In genomic region chr3:197372076-197372661, GRCh38 we compare ENCODE assay signal across 11 cellular contexts.
DNase-seq lines count a peak whose midpoint lies in the region; ATAC-seq, FAIRE-seq and TF ChIP-seq lines count a peak whose summit lies in the region.
"Had no signal": no experiment of that assay in that cellular context is flagged by ENCODE, and none has a peak within 500 bp of the region (broad histone marks: within the 10 kb centered on the region; RNA-seq: fewer than 3 reads in every experiment).

No MANE protein-coding gene starts in this region.

- peaks cover 4% of the 10 kb centered on the region; the same call in 1 of the 2 replicates for H3K9me1 ChIP-seq in IMR-90 (ENCODE audit: insufficient read depth, low read length)

- no peak overlapping the region for H4K5ac ChIP-seq in IMR-90 (ENCODE audit: low read depth, low read length)

- H2AK5ac ChIP-seq in IMR-90 (ENCODE audit: low read depth, low read length): 0 out of 2 replicates have a peak overlapping the region, but pooled peaks have one; percentile 18

- no peaks in the 10 kb centered on the region for H3K79me1 ChIP-seq in IMR-90 (ENCODE audit: low read depth in 1 of 2, low read length in 2 of 2)

- DNase-seq in AG04450 (ENCODE audit: low read depth, low spot score): peak; percentile 69
- peak; percentile 87 for DNase-seq in IMR-90
- DNase-seq in cardiac fibroblast (ENCODE audit: low read depth in 2 of 2): peak; percentile 76 to 93
- peak in 1 of 2 experiments; percentile 42 for DNase-seq in mesothelial cell of epicardium (ENCODE audit: low spot score in 2 of 2, unreplicated experiment in 2 of 2)
- DNase-seq in activated T-cell treated with anti-CD3 and anti-CD28 coated beads, Interleukin-2, amount 50 U/mL, for 1 hour: no peak
- no peak for DNase-seq in frontal cortex (ENCODE audit: low spot score in 2 of 2)
- DNase-seq in ascending aorta (ENCODE audit: low spot score in 2 of 2): no peak
- DNase-seq: erythroblast, MV-4-11 had no signal

- BruUV-seq in IMR-90 (replicated peaks; lab: Mats Ljungman, UMichigan): no TSS peak

- H2BK120ac ChIP-seq in IMR-90 (ENCODE audit: low read depth, low read length): peak overlapping the region; percentile 58; the same call in 1 of the 2 replicates

- H3K9ac ChIP-seq in IMR-90 (ENCODE audit: low read depth, low read length): no peak overlapping the region

- H3K4me1 Mint-ChIP-seq in mesothelial cell of epicardium: peaks cover 38% of the 10 kb centered on the region

- CTCF ChIA-PET in AG04450 (lab: Charles Lee) (no interaction called here), IMR-90 (lab: Yijun Ruan, JAX) (no interaction called here)

- H2AFZ ChIP-seq in IMR-90 (replicated peaks; ENCODE audit: low read length, poor library complexity): no peak overlapping the region

- 0 out of 4 replicates have a peak overlapping the region, but pooled peaks of 1 of the 2 experiments have one; percentile 2 for H4K8ac ChIP-seq in IMR-90 (ENCODE audit: low read depth in 2 of 2, low read length in 2 of 2)

- H3K9me3 ChIP-seq in AG04450 (ENCODE audit: control insufficient read depth, insufficient read depth, low read length): no peaks in the 10 kb centered on the region; the same call in 1 of the 2 replicates
- no peaks in the 10 kb centered on the region for H3K9me3 ChIP-seq in IMR-90 (ENCODE audit: control insufficient read depth, insufficient read depth, low read length)
- H3K9me3 ChIP-seq in ascending aorta: no peaks in the 10 kb centered on the region

- H3K23ac ChIP-seq in IMR-90 (ENCODE audit: low read depth, low read length): 0 out of 2 replicates have a peak overlapping the region, but pooled peaks have one; percentile 17

- no peaks in the 10 kb centered on the region for H3K36me3 Mint-ChIP-seq in mesothelial cell of epicardium

- no peak for FAIRE-seq in frontal cortex (lab: Jason Lieb, UNC)

- peak overlapping the region; percentile 5; the same call in 1 of the 2 replicates for H4K91ac ChIP-seq in IMR-90 (ENCODE audit: insufficient read depth, low read depth, low read length)

- H3K4me3 ChIP-seq in AG04450 (ENCODE audit: low read depth, low read length): no peak overlapping the region
- no peak overlapping the region for H3K4me3 ChIP-seq in IMR-90 (ENCODE audit: insufficient read depth, low read depth, low read length)
- no peak overlapping the region for H3K4me3 ChIP-seq in cardiac fibroblast (replicated peaks in 1 of 2; ENCODE audit: low read depth in 2 of 2, low read length in 2 of 2)
- no peak overlapping the region for H3K4me3 ChIP-seq in ascending aorta
- H3K4me3 ChIP-seq: skin epidermis had no signal

- peak overlapping the region; percentile 12 for H3K27ac ChIP-seq in AG04450 (ENCODE audit: low read depth, low read length)
- no peak overlapping the region for H3K27ac ChIP-seq in IMR-90 (ENCODE audit: insufficient read depth, low read length)
- no peak overlapping the region for H3K27ac ChIP-seq in ascending aorta

- no peak for TF ChIP-seq CTCF in AG04450 (IDR thresholded peaks at IDR 0.05; ENCODE audit: low read depth, low read length)
- TF ChIP-seq CTCF in IMR-90 (conservative IDR thresholded peaks at IDR 0.05; ENCODE audit: low read depth, low read length): no peak
- TF ChIP-seq CTCF in cardiac fibroblast (IDR thresholded peaks at IDR 0.05; ENCODE audit: low read depth, low read length): no peak
- no peak for TF ChIP-seq CTCF in mesothelial cell of epicardium (IDR thresholded peaks at IDR 0.05; ENCODE audit: unreplicated experiment)
- no peak for TF ChIP-seq CTCF in ascending aorta (IDR thresholded peaks at IDR 0.05)

- WGBS in IMR-90 (ENCODE audit: extremely low coverage in 2 of 2, insufficient read length in 1 of 2), 2 experiments: no CpG with 5 or more reads among the region's 7 CpGs

- H3K27me3 ChIP-seq in AG04450 (ENCODE audit: control insufficient read depth, insufficient read depth, low read length) (peaks cover 2% of the 10 kb centered on the region), IMR-90 (ENCODE audit: control insufficient read depth, insufficient read depth, low read length) (peaks cover 3% of the 10 kb centered on the region; the same call in 1 of the 2 replicates), ascending aorta (no peaks in the 10 kb centered on the region)

- H3K4ac ChIP-seq in IMR-90 (ENCODE audit: low read depth, low read length): peak overlapping the region; percentile 74

- H3K56ac ChIP-seq in IMR-90 (ENCODE audit: extremely low read depth, insufficient read depth, low read length): no peak overlapping the region

- H2BK20ac ChIP-seq in IMR-90 (ENCODE audit: low read depth, low read length): peak overlapping the region; percentile 33; the same call in 1 of the 2 replicates

- H3K14ac ChIP-seq in IMR-90 (replicated peaks; ENCODE audit: low read depth, low read length): peak overlapping the region; percentile 0; the same call in 1 of the 2 replicates

- no peaks in the 10 kb centered on the region for H3K36me3 ChIP-seq in IMR-90 (ENCODE audit: control insufficient read depth, insufficient read depth, low read length)
- no peaks in the 10 kb centered on the region for H3K36me3 ChIP-seq in ascending aorta

- H3K4me1 ChIP-seq in IMR-90 (ENCODE audit: control insufficient read depth, insufficient read depth, low read length) (peaks cover 20% of the 10 kb centered on the region), ascending aorta (peaks cover under 1 to 3% of the 10 kb centered on the region in 2 donors)

- no peak for TF ChIP-seq POLR2A in IMR-90 (IDR thresholded peaks at IDR 0.05; ENCODE audit: low read depth, low read length)

- H3K4me2 ChIP-seq in IMR-90 (ENCODE audit: low read depth, low read length): peak overlapping the region; percentile 18; the same call in 1 of the 2 replicates

- dilution Hi-C loops in IMR-90 (cut with HindIII; ENCODE audit: low sequenced_read_pairs, unreplicated experiment): no loop called here

- POLR2A ChIA-PET in AG04450 (lab: Yijun Ruan, JAX): interaction anchor here (1.1 to 1.2 kb wide), 2 partner anchors 23 to 91 kb away, joined by 3 to 7 read pairs; no protein-coding TSS in a partner anchor
- POLR2A ChIA-PET in IMR-90 (lab: Charles Lee; ENCODE audit: unreplicated experiment): no interaction called here

- H4K20me1 ChIP-seq in IMR-90 (ENCODE audit: insufficient read depth, low read length): no peaks in the 10 kb centered on the region

- TF ChIP-seq RAD21 in IMR-90 (IDR thresholded peaks at IDR 0.05; ENCODE audit: low read length): no peak

- peak overlapping the region; percentile 88 for H3K27ac Mint-ChIP-seq in mesothelial cell of epicardium

- intact Hi-C loops in IMR-90 (cut with micrococcal nuclease) (no loop called here), ascending aorta (cut with DNase I) (no loop called here)

- no peak overlapping the region for H2AK9ac ChIP-seq in IMR-90 (replicated peaks; ENCODE audit: low read depth, low read length, poor library complexity)

- in situ Hi-C loops in IMR-90 (cut with MboI; ENCODE audit: low sequenced_read_pairs): no loop called here

- 0 out of 2 replicates have a peak overlapping the region, but pooled peaks have one; percentile 10 for H3K18ac ChIP-seq in IMR-90 (ENCODE audit: low read depth, low read length)

- no peaks in the 10 kb centered on the region for H3K27me3 Mint-ChIP-seq in mesothelial cell of epicardium (ENCODE audit: low read depth)

- H2BK15ac ChIP-seq in IMR-90 (ENCODE audit: low read depth, low read length): peak overlapping the region; percentile 2; the same call in 1 of the 3 replicates

- ATAC-seq in IMR-90 (ENCODE audit: low read depth) (peak; percentile 73), HG03025 (IDR thresholded peaks at IDR 0.05; ENCODE audit: low FRiP score, unreplicated experiment) (no peak)

- no peak overlapping the region for H2BK5ac ChIP-seq in IMR-90 (ENCODE audit: low read depth, low read length, poor library complexity, severe bottlenecking)

- H3K4me3 Mint-ChIP-seq in mesothelial cell of epicardium: no peak overlapping the region

- no peaks in the 10 kb centered on the region for H3K9me3 Mint-ChIP-seq in mesothelial cell of epicardium

TF ChIP-seq in IMR-90, 13 proteins besides CTCF, POLR2A, EP300 and RAD21:
- TF ChIP-seq RCOR1 (IDR thresholded peaks at IDR 0.05; ENCODE audit: insufficient replicate concordance, low read length): no peak
- TF ChIP-seq RFX5 (IDR thresholded peaks at IDR 0.05; ENCODE audit: low read depth, low read length): no peak
- TF ChIP-seq BHLHE40 (IDR thresholded peaks at IDR 0.05; ENCODE audit: low read depth, low read length): no peak
- TF ChIP-seq USF2 (IDR thresholded peaks at IDR 0.05; ENCODE audit: low read depth, low read length): no peak
- TF ChIP-seq CEBPB (IDR thresholded peaks at IDR 0.05; ENCODE audit: low read depth, low read length): peak; percentile 17; the same call in 1 of the 2 replicates
- TF ChIP-seq MAFK (IDR thresholded peaks at IDR 0.05; ENCODE audit: low read depth, low read length): no peak

Comparison
In these comparisons a context has a peak if more than half of its experiments do, and no peak if none do; other contexts are left out.
1. DNase-seq: peak in AG04450 (single experiment), IMR-90 (single experiment) and cardiac fibroblast (2 of 2); none in activated T-cell treated with anti-CD3 and anti-CD28 coated beads, Interleukin-2, amount 50 U/mL, for 1 hour (single experiment), frontal cortex (0 of 2) and ascending aorta (0 of 2).